In the genomic region with DNA sequence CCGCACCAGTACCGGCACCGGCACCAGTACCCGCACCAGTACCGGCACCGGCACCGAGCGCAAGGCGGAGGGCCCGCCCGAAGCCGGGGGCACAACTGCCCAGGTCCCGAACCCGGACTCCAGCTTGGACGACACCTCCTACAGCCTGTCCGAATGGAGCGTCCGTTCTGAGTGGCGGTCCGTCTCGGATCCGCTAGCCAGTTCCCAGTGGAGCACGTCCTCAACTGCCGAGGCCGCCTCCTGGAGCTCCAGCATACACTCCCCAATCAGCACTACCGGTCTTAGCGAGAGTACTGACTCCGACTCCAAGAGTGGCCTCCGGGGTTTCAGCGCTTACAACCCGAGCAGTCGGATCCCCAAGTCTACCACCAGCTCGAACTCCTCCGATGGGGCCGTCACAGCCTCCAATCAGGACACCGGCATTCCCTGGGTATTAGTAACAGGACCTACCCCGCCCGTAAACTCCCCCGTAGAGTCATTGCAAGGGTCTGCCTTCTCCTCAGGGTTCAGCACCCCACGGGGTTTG, we compare ENCODE assay signal across 8 cellular contexts. TPM values are rescaled to one million over a fixed set of nuclear protein-coding genes. Genes with fewer than 3 reads are reported as not detected.
DNase-seq lines count a peak whose midpoint lies in the region; ATAC-seq, FAIRE-seq and TF ChIP-seq lines count a peak whose summit lies in the region.

No MANE protein-coding gene starts in this region.

- H3K4me1 ChIP-seq in RWPE2 (ENCODE audit: insufficient read depth, poor library complexity, severe bottlenecking) (no peaks in the 10 kb centered on the region), K562 (replicated peaks in 1 of 2; ENCODE audit: control insufficient read depth in 2 of 2, insufficient read depth in 2 of 2, low read length in 2 of 2) (peaks cover 0 to 15% of the 10 kb centered on the region in 2 experiments; a peak in 2 of 5 replicates), iPS-18a (ENCODE audit: control insufficient read depth, low read depth, low read length) (no peaks in the 10 kb centered on the region), rectal smooth muscle tissue (ENCODE audit: control insufficient read depth, insufficient read depth, low read length) (no peaks in the 10 kb centered on the region)

- in situ Hi-C loops in K562 (cut with MboI), result no loop called here

- DNase-seq in AG09309 (ENCODE audit: low read depth), result no peak
- peak; percentile 52 for DNase-seq in RWPE2 (ENCODE audit: low spot score)
- no peak for DNase-seq in K562 (ENCODE audit: extremely low read depth in 1 of 4, low spot score in 3 of 4)

- peak overlapping the region; percentile 44 for H3K4me3 ChIP-seq in AG09309 (ENCODE audit: control insufficient read depth, low read depth, low read length)
- H3K4me3 ChIP-seq in RWPE2 (ENCODE audit: severe bottlenecking), result peak overlapping the region; percentile 60
- H3K4me3 ChIP-seq in K562, result peak overlapping the region; percentile 43; the same call in 1 of the 2 replicates
- H3K4me3 ChIP-seq in iPS-18a (ENCODE audit: low read length), result peak overlapping the region; percentile 69
- H3K4me3 ChIP-seq in rectal smooth muscle tissue (ENCODE audit: low read length), result peak overlapping the region; percentile 84

- no peaks in the 10 kb centered on the region for H3K9me1 ChIP-seq in K562 (ENCODE audit: control insufficient read depth, insufficient read depth, low read length)

- no peak for TF ChIP-seq POLR2A in K562 (conservative IDR thresholded peaks at IDR 0.05)

- H3K9ac ChIP-seq in K562 (ENCODE audit: insufficient read depth in 1 of 2, low read depth in 2 of 2, low read length in 2 of 2), result no peak overlapping the region
- no peak overlapping the region for H3K9ac ChIP-seq in iPS-18a (ENCODE audit: low read length)
- peak overlapping the region; percentile 61 for H3K9ac ChIP-seq in rectal smooth muscle tissue (ENCODE audit: low read length)

- no peaks in the 10 kb centered on the region for H4K20me1 ChIP-seq in K562 (replicated peaks; ENCODE audit: control insufficient read depth, insufficient read depth, low read length)

- CTCF ChIA-PET in K562 (lab: Yijun Ruan, JAX; ENCODE audit: low intra/inter-chr PET ratio), result no interaction called here

- H3K4me2 ChIP-seq in K562 (ENCODE audit: insufficient read depth, low read length), result peak overlapping the region; percentile 11; the same call in 1 of the 2 replicates

- H3K36me3 ChIP-seq in RWPE2 (ENCODE audit: low read depth) (no peaks in the 10 kb centered on the region), K562 (ENCODE audit: control insufficient read depth, insufficient read depth, low read length) (no peaks in the 10 kb centered on the region), iPS-18a (ENCODE audit: control insufficient read depth, low read depth, low read length) (no peaks in the 10 kb centered on the region), rectal smooth muscle tissue (ENCODE audit: control insufficient read depth, insufficient read depth, low read length) (no peaks in the 10 kb centered on the region)

- ATAC-seq in GM21717 (IDR thresholded peaks at IDR 0.05; ENCODE audit: unreplicated experiment), result peak; percentile 12
- peak; percentile 53 for ATAC-seq in RWPE2 (ENCODE audit: low read depth)
- no peak for ATAC-seq in K562
- no peak for ATAC-seq in HG03520 (IDR thresholded peaks at IDR 0.05; ENCODE audit: unreplicated experiment)
- ATAC-seq in HG02571 (IDR thresholded peaks at IDR 0.05; ENCODE audit: unreplicated experiment), result no peak

- H3K27me3 ChIP-seq in RWPE2 (ENCODE audit: insufficient read depth, poor library complexity, severe bottlenecking), result no peaks in the 10 kb centered on the region
- no peaks in the 10 kb centered on the region for H3K27me3 ChIP-seq in K562 (ENCODE audit: control insufficient read depth in 2 of 2, insufficient read depth in 2 of 2, low read length in 2 of 2)
- peaks cover 10% of the 10 kb centered on the region for H3K27me3 ChIP-seq in iPS-18a (ENCODE audit: control insufficient read depth, insufficient read depth, low read length)
- H3K27me3 ChIP-seq in rectal smooth muscle tissue (ENCODE audit: control insufficient read depth, insufficient read depth, low read length), result no peaks in the 10 kb centered on the region

- H3K9me3 ChIP-seq in RWPE2 (ENCODE audit: severe bottlenecking) (no peaks in the 10 kb centered on the region), K562 (replicated peaks; ENCODE audit: control insufficient read depth, insufficient read depth, low read depth, low read length) (no peaks in the 10 kb centered on the region), iPS-18a (ENCODE audit: control insufficient read depth, low read depth, low read length) (peaks cover 5% of the 10 kb centered on the region)

- WGBS in K562 (ENCODE audit: insufficient coverage, low coverage, missing lambda C conversion rate), result 77% methylated on average over 18 of the region's 40 CpGs

- no peak for TF ChIP-seq EP300 in K562 (IDR thresholded peaks at IDR 0.05; ENCODE audit: low read length)

- POLR2A ChIA-PET in K562 (lab: Yijun Ruan, JAX), result no interaction called here

- FAIRE-seq in K562 (lab: Jason Lieb, UNC), result no peak

- TF ChIP-seq RAD21 in K562 (CRISPR knock-in tag; conservative IDR thresholded peaks at IDR 0.05 in 1 of 2, IDR thresholded peaks at IDR 0.05 in 1 of 2), result no peak

- TF ChIP-seq CTCF in AG09309 (IDR thresholded peaks at IDR 0.05; ENCODE audit: control insufficient read depth, insufficient read depth, low read depth, low read length, missing control alignments), result no peak
- TF ChIP-seq CTCF in RWPE2 (IDR thresholded peaks at IDR 0.05; ENCODE audit: poor library complexity, severe bottlenecking), result no peak
- no peak for TF ChIP-seq CTCF in K562 (IDR thresholded peaks at IDR 0.05 in 2 of 3, conservative IDR thresholded peaks at IDR 0.05 in 1 of 3; ENCODE audit: insufficient read depth in 2 of 3, low read depth in 1 of 3, low read length in 3 of 3)

- intact Hi-C loops in K562 (cut with micrococcal nuclease), result no loop called here

- no peaks in the 10 kb centered on the region for H3K79me2 ChIP-seq in K562 (ENCODE audit: control insufficient read depth, insufficient read depth, low read length)

- 0 out of 2 replicates have a peak overlapping the region, but pooled peaks have one; percentile 97 for H2AFZ ChIP-seq in K562 (ENCODE audit: low read depth, low read length)

- peak overlapping the region; percentile 22 for H3K27ac ChIP-seq in RWPE2 (ENCODE audit: poor library complexity, severe bottlenecking)
- no peak overlapping the region for H3K27ac ChIP-seq in K562 (ENCODE audit: extremely low read depth, low read depth, low read length)
- no peak overlapping the region for H3K27ac ChIP-seq in iPS-18a (ENCODE audit: low read length)
- peak overlapping the region; percentile 88 for H3K27ac ChIP-seq in rectal smooth muscle tissue (ENCODE audit: low read depth, low read length)

- BruUV-seq in K562 (replicated peaks; lab: Mats Ljungman, UMichigan), result no TSS peak

TF ChIP-seq in K562, 482 proteins besides CTCF, POLR2A, EP300 and RAD21 (continues in another document):
- TF ChIP-seq, protein P1, sequence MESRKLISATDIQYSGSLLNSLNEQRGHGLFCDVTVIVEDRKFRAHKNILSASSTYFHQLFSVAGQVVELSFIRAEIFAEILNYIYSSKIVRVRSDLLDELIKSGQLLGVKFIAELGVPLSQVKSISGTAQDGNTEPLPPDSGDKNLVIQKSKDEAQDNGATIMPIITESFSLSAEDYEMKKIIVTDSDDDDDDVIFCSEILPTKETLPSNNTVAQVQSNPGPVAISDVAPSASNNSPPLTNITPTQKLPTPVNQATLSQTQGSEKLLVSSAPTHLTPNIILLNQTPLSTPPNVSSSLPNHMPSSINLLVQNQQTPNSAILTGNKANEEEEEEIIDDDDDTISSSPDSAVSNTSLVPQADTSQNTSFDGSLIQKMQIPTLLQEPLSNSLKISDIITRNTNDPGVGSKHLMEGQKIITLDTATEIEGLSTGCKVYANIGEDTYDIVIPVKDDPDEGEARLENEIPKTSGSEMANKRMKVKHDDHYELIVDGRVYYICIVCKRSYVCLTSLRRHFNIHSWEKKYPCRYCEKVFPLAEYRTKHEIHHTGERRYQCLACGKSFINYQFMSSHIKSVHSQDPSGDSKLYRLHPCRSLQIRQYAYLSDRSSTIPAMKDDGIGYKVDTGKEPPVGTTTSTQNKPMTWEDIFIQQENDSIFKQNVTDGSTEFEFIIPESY (CRISPR knock-in tag; IDR thresholded peaks at IDR 0.05), result peak; percentile 38; the same call in 1 of the 2 replicates
- TF ChIP-seq IRF2 (CRISPR knock-in tag; IDR thresholded peaks at IDR 0.05) (no peak), ZNF232 (CRISPR knock-in tag; IDR thresholded peaks at IDR 0.05) (no peak)

RNA-seq across cellular contexts. Expression of a gene that starts 0.9 kb away (rescaled TPM):
- total RNA-seq in K562 (2011; cell fraction: chromatin; rRNA removed; ENCODE audit: low replicate concordance), result 0.28 and 0.48 TPM in 2 replicates
- total RNA-seq in K562 (2011; cell fraction: nucleolus; rRNA removed), result 0.17 and 0.26 TPM in 2 replicates
- total RNA-seq in K562 (2011; cell fraction: nucleoplasm; rRNA removed), result 0.31 and 0.51 TPM in 2 replicates
- total RNA-seq in K562 (2014; rRNA removed), result 1.8 and 1.9 TPM in 2 replicates
- total RNA-seq in K562 (2014; rRNA removed; fragmentation: Illumina TruSeq; extraction: Trizol), result 1.9 and 2.1 TPM in 2 replicates
- 2.1 and 2.5 TPM in 2 replicates for total RNA-seq in K562 (2015; rRNA removed; fragmentation: Illumina TruSeq; extraction: Trizol)
- 1.9 and 3.5 TPM in 2 replicates for total RNA-seq in K562 (2021)
- 0.66 and 0.68 TPM in 2 replicates for polyA plus RNA-seq in K562 (2011; rRNA removed)
- 0.15 and 0.18 TPM in 2 replicates for polyA plus RNA-seq in K562 (2011; cell fraction: cytosol; rRNA removed)
- polyA plus RNA-seq in K562 (2011; cell fraction: nucleus; rRNA removed), result 0.11 and 0.24 TPM in 2 replicates
- 2.0 and 6.2 TPM in 2 replicates for polyA plus RNA-seq in K562 (2012)
- 1.9 and 2.5 TPM in 2 replicates for polyA plus RNA-seq in K562 (2014; fragmentation: Illumina TruSeq; extraction: Trizol)
- polyA plus RNA-seq in K562 (2014; fragmentation: Nextera tagmentation; extraction: Ambion mirVana), result 1 to 10 TPM; 1.4 to 2.7 TPM
- polyA plus RNA-seq in K562 (2014; rRNA removed), result 1.3 and 2.8 TPM in 2 replicates
- 0.78 and 1.1 TPM in 2 replicates for polyA minus RNA-seq in K562 (2011; rRNA and poly(A)+ RNA removed)
- 0.86 TPM in 1 of 2 replicates, not detected in the other for polyA minus RNA-seq in K562 (2011; cell fraction: cytosol; rRNA and poly(A)+ RNA removed)
- 0.13 TPM in 1 of 2 replicates, not detected in the other for polyA minus RNA-seq in K562 (2011; cell fraction: nucleus; rRNA and poly(A)+ RNA removed)

Comparison
In these comparisons a context has a peak if more than half of its experiments do, and no peak if none do; other contexts are left out.
1. ATAC-seq: peak in GM21717 (single experiment) and RWPE2 (single experiment); none in K562 (single experiment), HG03520 (single experiment) and HG02571 (single experiment).
2. H3K27ac ChIP-seq: peak in RWPE2 (single experiment) and rectal smooth muscle tissue (single experiment); none in K562 (single experiment) and iPS-18a (single experiment).
3. Peak in every context shown above with its lines, with median percentiles within 50 percentile points of each other: H3K4me3 ChIP-seq.